1 cellular context compared by ENCODE assay signal in genomic region chr4:16092682-16093319, GRCh38.
TF ChIP-seq lines count a peak whose summit lies in the region.

No MANE protein-coding gene starts in this region.

TF ChIP-seq in H1, 55 proteins besides CTCF, POLR2A, EP300 and RAD21:
- TF ChIP-seq CEBPB (IDR thresholded peaks at IDR 0.05; ENCODE audit: low read depth, low read length): no peak
- TF ChIP-seq MAX (IDR thresholded peaks at IDR 0.05): no peak
- no peak for TF ChIP-seq CBX5 (IDR thresholded peaks at IDR 0.05; ENCODE audit: low read depth, low read length)
- no peak for TF ChIP-seq TAF1 (IDR thresholded peaks at IDR 0.05; ENCODE audit: low read depth, low read length)
- TF ChIP-seq CHD1 (IDR thresholded peaks at IDR 0.05; ENCODE audit: low read depth, low read length): no peak
- TF ChIP-seq SP2 (IDR thresholded peaks at IDR 0.05; ENCODE audit: low read length): no peak
- TF ChIP-seq SAP30 (IDR thresholded peaks at IDR 0.05; ENCODE audit: insufficient read depth, insufficient replicate concordance, low read length): no peak
- no peak for TF ChIP-seq SIX5 (IDR thresholded peaks at IDR 0.05; ENCODE audit: low read depth, low read length)
- no peak for TF ChIP-seq JUN (IDR thresholded peaks at IDR 0.05; ENCODE audit: low read depth, low read length)
- no peak for TF ChIP-seq EZH2 (IDR thresholded peaks at IDR 0.05; ENCODE audit: low read depth, low read length, severe bottlenecking)
- TF ChIP-seq RXRA (IDR thresholded peaks at IDR 0.05; ENCODE audit: insufficient read depth, low read depth, low read length): no peak
- TF ChIP-seq, protein P1, sequence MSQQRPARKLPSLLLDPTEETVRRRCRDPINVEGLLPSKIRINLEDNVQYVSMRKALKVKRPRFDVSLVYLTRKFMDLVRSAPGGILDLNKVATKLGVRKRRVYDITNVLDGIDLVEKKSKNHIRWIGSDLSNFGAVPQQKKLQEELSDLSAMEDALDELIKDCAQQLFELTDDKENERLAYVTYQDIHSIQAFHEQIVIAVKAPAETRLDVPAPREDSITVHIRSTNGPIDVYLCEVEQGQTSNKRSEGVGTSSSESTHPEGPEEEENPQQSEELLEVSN (IDR thresholded peaks at IDR 0.05): no peak
- TF ChIP-seq, protein P2, sequence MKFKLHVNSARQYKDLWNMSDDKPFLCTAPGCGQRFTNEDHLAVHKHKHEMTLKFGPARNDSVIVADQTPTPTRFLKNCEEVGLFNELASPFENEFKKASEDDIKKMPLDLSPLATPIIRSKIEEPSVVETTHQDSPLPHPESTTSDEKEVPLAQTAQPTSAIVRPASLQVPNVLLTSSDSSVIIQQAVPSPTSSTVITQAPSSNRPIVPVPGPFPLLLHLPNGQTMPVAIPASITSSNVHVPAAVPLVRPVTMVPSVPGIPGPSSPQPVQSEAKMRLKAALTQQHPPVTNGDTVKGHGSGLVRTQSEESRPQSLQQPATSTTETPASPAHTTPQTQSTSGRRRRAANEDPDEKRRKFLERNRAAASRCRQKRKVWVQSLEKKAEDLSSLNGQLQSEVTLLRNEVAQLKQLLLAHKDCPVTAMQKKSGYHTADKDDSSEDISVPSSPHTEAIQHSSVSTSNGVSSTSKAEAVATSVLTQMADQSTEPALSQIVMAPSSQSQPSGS (IDR thresholded peaks at IDR 0.05; ENCODE audit: low read length): no peak
- no peak for TF ChIP-seq BACH1 (IDR thresholded peaks at IDR 0.05; ENCODE audit: low read length)
- no peak for TF ChIP-seq NANOG (IDR thresholded peaks at IDR 0.05; ENCODE audit: insufficient read depth, low read depth, low read length, poor library complexity, severe bottlenecking)
- no peak for TF ChIP-seq YY1 (IDR thresholded peaks at IDR 0.05; ENCODE audit: low read depth, low read length)
- no peak for TF ChIP-seq HDAC2 (IDR thresholded peaks at IDR 0.05; ENCODE audit: borderline replicate concordance in 1 of 2, low read depth in 2 of 2, low read length in 2 of 2)
- TF ChIP-seq PHF8 (conservative IDR thresholded peaks at IDR 0.05; ENCODE audit: low read depth, low read length): no peak
- TF ChIP-seq RFX5 (IDR thresholded peaks at IDR 0.05; ENCODE audit: borderline replicate concordance, low read depth, low read length): no peak
- no peak for TF ChIP-seq GABPA (IDR thresholded peaks at IDR 0.05; ENCODE audit: borderline replicate concordance, insufficient read depth, low read length)
